In genomic region chr13:100129605-100130004, GRCh38 we compare ENCODE assay signal across 8 cellular contexts.
DNase-seq lines count a peak whose midpoint lies in the region; ATAC-seq lines count a peak whose summit lies in the region.

No MANE protein-coding gene starts in this region.

- peak; percentile 84 for ATAC-seq in GM19351 (IDR thresholded peaks at IDR 0.05; ENCODE audit: unreplicated experiment)
- peak; percentile 87 for ATAC-seq in HG03139 (IDR thresholded peaks at IDR 0.05; ENCODE audit: unreplicated experiment)
- ATAC-seq in HG03457 (IDR thresholded peaks at IDR 0.05; ENCODE audit: unreplicated experiment) = no peak

- DNase-seq in Ammon's horn (ENCODE audit: low spot score) (peak; percentile 56), astrocyte of the hippocampus (ENCODE audit: low read depth, low spot score) (peak; percentile 14), DMS 273 treated with DMSO at 0.1 percent for 48 hours (lab: John Stamatoyannopoulos, UW) (no peak), NCI-H446 treated with DMSO at 0.1 percent for 48 hours (lab: John Stamatoyannopoulos, UW) (no peak), UCSD-AML1 (lab: John Stamatoyannopoulos, UW; ENCODE audit: unreplicated experiment) (no peak)

Comparison
In these comparisons a context has a peak if more than half of its experiments do, and no peak if none do; other contexts are left out.
1. DNase-seq: peak in Ammon's horn (single experiment) and astrocyte of the hippocampus (single experiment); none in DMS 273 treated with DMSO at 0.1 percent for 48 hours (single experiment), NCI-H446 treated with DMSO at 0.1 percent for 48 hours (single experiment) and UCSD-AML1 (single experiment).